In genomic region chr2:70790079-70790963, GRCh38 we compare ENCODE assay signal across 1 cellular context.
A peak's percentile ranks its signal among the peaks of the same experiment; 100 is the strongest.
TF ChIP-seq lines count a peak whose summit lies in the region.

TSS of gene FIGLA (minus strand) at chr2:70790643. CDS start at chr2:70790638, 5 bp downstream.

TF ChIP-seq in H1, 55 proteins besides CTCF, POLR2A, EP300 and RAD21 (continued from another document):
- TF ChIP-seq CHD7 (IDR thresholded peaks at IDR 0.05; ENCODE audit: insufficient replicate concordance, low read length) (no peak), TAF1 (IDR thresholded peaks at IDR 0.05; ENCODE audit: low read depth, low read length) (no peak), ZNF274 (IDR thresholded peaks at IDR 0.05; ENCODE audit: borderline replicate concordance, extremely low read depth, low read length) (no peak), CEBPB (IDR thresholded peaks at IDR 0.05; ENCODE audit: low read depth, low read length) (no peak), ATF2 (IDR thresholded peaks at IDR 0.05; ENCODE audit: low read length) (no peak), TEAD4 (IDR thresholded peaks at IDR 0.05; ENCODE audit: low read depth, low read length) (no peak), HDAC6 (IDR thresholded peaks at IDR 0.05; ENCODE audit: low read depth, low read length) (no peak), SIRT6 (IDR thresholded peaks at IDR 0.05; ENCODE audit: low read length) (no peak), EZH2 (IDR thresholded peaks at IDR 0.05; ENCODE audit: low read depth, low read length, severe bottlenecking) (peak; percentile 97), SAP30 (IDR thresholded peaks at IDR 0.05; ENCODE audit: insufficient read depth, insufficient replicate concordance, low read length) (no peak), KDM1A (IDR thresholded peaks at IDR 0.05; ENCODE audit: borderline replicate concordance, low read length) (no peak), RXRA (IDR thresholded peaks at IDR 0.05; ENCODE audit: insufficient read depth, low read depth, low read length) (no peak), CHD1 (IDR thresholded peaks at IDR 0.05; ENCODE audit: low read depth, low read length) (no peak), SUZ12 (IDR thresholded peaks at IDR 0.05; ENCODE audit: low read length) (peak; percentile 97), FOSL1 (IDR thresholded peaks at IDR 0.05; ENCODE audit: insufficient read depth, low read depth, low read length) (no peak), POLR2AphosphoS5 (IDR thresholded peaks at IDR 0.05; ENCODE audit: low read depth, low read length) (no peak), USF2 (IDR thresholded peaks at IDR 0.05; ENCODE audit: low read length) (no peak), PHF8 (conservative IDR thresholded peaks at IDR 0.05; ENCODE audit: low read depth, low read length) (no peak), YY1 (IDR thresholded peaks at IDR 0.05; ENCODE audit: low read depth, low read length) (no peak), NANOG (IDR thresholded peaks at IDR 0.05; ENCODE audit: insufficient read depth, low read depth, low read length, poor library complexity, severe bottlenecking) (no peak), SP1 (IDR thresholded peaks at IDR 0.05; ENCODE audit: low read depth, low read length) (no peak), MAFK (IDR thresholded peaks at IDR 0.05; ENCODE audit: low read depth, low read length) (no peak), SP2 (IDR thresholded peaks at IDR 0.05; ENCODE audit: low read length) (no peak), JUN (IDR thresholded peaks at IDR 0.05; ENCODE audit: low read depth, low read length) (no peak), ASH2L (IDR thresholded peaks at IDR 0.05; ENCODE audit: low read length) (no peak), CTBP2 (IDR thresholded peaks at IDR 0.05; ENCODE audit: borderline replicate concordance, insufficient read depth, insufficient read length, low read length) (no peak), RFX5 (IDR thresholded peaks at IDR 0.05; ENCODE audit: borderline replicate concordance, low read depth, low read length) (no peak), POU5F1 (IDR thresholded peaks at IDR 0.05; ENCODE audit: low read depth, low read length) (no peak), E2F6 (IDR thresholded peaks at IDR 0.05) (peak; percentile 85), CREB1 (IDR thresholded peaks at IDR 0.05) (no peak), KDM5A (IDR thresholded peaks at IDR 0.05; ENCODE audit: low read length) (no peak), BCL11A (IDR thresholded peaks at IDR 0.05; ENCODE audit: low read depth in 2 of 2, low read length in 2 of 2) (no peak), BRCA1 (IDR thresholded peaks at IDR 0.05; ENCODE audit: low read depth, low read length) (no peak), SIN3A (conservative IDR thresholded peaks at IDR 0.05 in 1 of 2, IDR thresholded peaks at IDR 0.05 in 1 of 2; ENCODE audit: low read depth in 1 of 2, low read length in 2 of 2) (0 out of 4 replicates have a peak, but pooled peaks of 1 of the 2 experiments have one; percentile 2), NRF1 (IDR thresholded peaks at IDR 0.05; ENCODE audit: low read depth, low read length) (no peak), CBX8 (IDR thresholded peaks at IDR 0.05; ENCODE audit: borderline replicate concordance, low read depth, low read length) (no peak), SRF (IDR thresholded peaks at IDR 0.05; ENCODE audit: low read depth, low read length) (no peak), TBP (IDR thresholded peaks at IDR 0.05; ENCODE audit: low read depth, low read length) (no peak), TCF12 (IDR thresholded peaks at IDR 0.05; ENCODE audit: low read depth, low read length) (no peak), KDM4A (IDR thresholded peaks at IDR 0.05; ENCODE audit: low read depth, low read length, severe bottlenecking) (peak; percentile 82), ATF3 (IDR thresholded peaks at IDR 0.05; ENCODE audit: insufficient read depth, low read depth, low read length) (no peak)
